ENCODE assay signal across 17 cellular contexts in genomic region chr9:13690595-13690994, GRCh38.
DNase-seq lines count a peak whose midpoint lies in the region; ATAC-seq and TF ChIP-seq lines count a peak whose summit lies in the region.
"Had no signal": no experiment of that assay in that cellular context is flagged by ENCODE, and none has a peak within 500 bp of the region (broad histone marks: within the 10 kb centered on the region; RNA-seq: fewer than 3 reads in every experiment).

No MANE protein-coding gene starts in this region.

- H3K27me3 Mint-ChIP-seq in immature natural killer cell (ENCODE audit: low read depth in 3 of 3), result peaks cover 0 to 4% (median 1%) of the 10 kb centered on the region in 3 donors

- no peak overlapping the region for H3K27ac Mint-ChIP-seq in immature natural killer cell
- H3K27ac Mint-ChIP-seq: HFFc6 had no signal

- TF ChIP-seq POLR2A in gastrocnemius medialis (IDR thresholded peaks at IDR 0.05), result no peak
- TF ChIP-seq POLR2A in esophagus squamous epithelium (IDR thresholded peaks at IDR 0.05), result no peak

- TF ChIP-seq CTCF in RWPE2 (IDR thresholded peaks at IDR 0.05; ENCODE audit: poor library complexity, severe bottlenecking) (no peak), fibroblast of lung (conservative IDR thresholded peaks at IDR 0.05 in 1 of 2, IDR thresholded peaks at IDR 0.05 in 1 of 2; ENCODE audit: low read depth in 1 of 2, low read length in 2 of 2) (no peak), gastrocnemius medialis (IDR thresholded peaks at IDR 0.05 in 4 of 5, conservative IDR thresholded peaks at IDR 0.05 in 1 of 5) (no peak), esophagus squamous epithelium (IDR thresholded peaks at IDR 0.05) (no peak)

- ATAC-seq in RWPE2 (ENCODE audit: low read depth) (peak; percentile 51; the same call in 1 of the 3 replicates), gastrocnemius medialis (no peak), HG03521 (IDR thresholded peaks at IDR 0.05; ENCODE audit: unreplicated experiment) (no peak)
- ATAC-seq: Panc1, Right ventricle myocardium inferior had no signal

- no peak overlapping the region for H3K4me3 Mint-ChIP-seq in immature natural killer cell
- H3K4me3 Mint-ChIP-seq: HFFc6 had no signal

- H3K9me3 ChIP-seq in RWPE2 (ENCODE audit: severe bottlenecking) (no peaks in the 10 kb centered on the region), fibroblast of lung (ENCODE audit: control insufficient read depth, insufficient read depth, low read depth, low read length) (no peaks in the 10 kb centered on the region), gastrocnemius medialis (no peaks in the 10 kb centered on the region), esophagus squamous epithelium (no peaks in the 10 kb centered on the region)

- in situ Hi-C loops in gastrocnemius medialis (cut with MboI; ENCODE audit: low sequenced_read_pairs in 4 of 4), result loop anchor here in 1 of 4 donors (25.0 kb wide), 1 partner anchor 722 kb away; no protein-coding TSS in a partner anchor

- H3K79me2 ChIP-seq in fibroblast of lung (ENCODE audit: control insufficient read depth, insufficient read depth, low read length), result no peaks in the 10 kb centered on the region

- H2AFZ ChIP-seq in fibroblast of lung (ENCODE audit: low read length), result no peak overlapping the region

- H3K36me3 ChIP-seq in RWPE2 (ENCODE audit: low read depth), result no peaks in the 10 kb centered on the region
- H3K36me3 ChIP-seq in fibroblast of lung (ENCODE audit: control insufficient read depth, insufficient read depth, low read length), result no peaks in the 10 kb centered on the region
- no peaks in the 10 kb centered on the region for H3K36me3 ChIP-seq in gastrocnemius medialis
- H3K36me3 ChIP-seq in esophagus squamous epithelium, result no peaks in the 10 kb centered on the region

- no peaks in the 10 kb centered on the region for H3K36me3 Mint-ChIP-seq in immature natural killer cell

- 61 to 82% methylated on average over 1 of the region's 1 CpG for WGBS in esophagus squamous epithelium, 2 donors

- H3K9me3 Mint-ChIP-seq in immature natural killer cell, result peaks cover 8 to 42% (median 22%) of the 10 kb centered on the region in 6 donors
- H3K9me3 Mint-ChIP-seq: HFFc6 had no signal

- H3K27me3 ChIP-seq in RWPE2 (ENCODE audit: insufficient read depth, poor library complexity, severe bottlenecking) (no peaks in the 10 kb centered on the region), fibroblast of lung (ENCODE audit: control insufficient read depth, insufficient read depth, low read length) (no peaks in the 10 kb centered on the region), gastrocnemius medialis (no peaks in the 10 kb centered on the region), esophagus squamous epithelium (no peaks in the 10 kb centered on the region)

- intact Hi-C loops in gastrocnemius medialis (cut with DNase I; ENCODE audit: low total_unique reads) (no loop called here), esophagus squamous epithelium (cut with DNase I) (no loop called here)

- no peaks in the 10 kb centered on the region for H4K20me1 ChIP-seq in fibroblast of lung (ENCODE audit: control insufficient read depth, extremely low read depth, insufficient read depth, low read length)

- H3K4me1 ChIP-seq in RWPE2 (ENCODE audit: insufficient read depth, poor library complexity, severe bottlenecking), result peaks cover 7% of the 10 kb centered on the region
- peaks cover 4% of the 10 kb centered on the region for H3K4me1 ChIP-seq in fibroblast of lung (ENCODE audit: control insufficient read depth, extremely low read depth, insufficient read depth, low read length)
- peaks cover 16% of the 10 kb centered on the region in 2 donors for H3K4me1 ChIP-seq in gastrocnemius medialis
- H3K4me1 ChIP-seq in esophagus squamous epithelium, result peaks cover 0 to 6% (median 0%) of the 10 kb centered on the region in 3 donors

- H3K4me2 ChIP-seq in fibroblast of lung (ENCODE audit: extremely low read depth, insufficient read depth, low read length), result no peak overlapping the region

- H3K27ac ChIP-seq in RWPE2 (ENCODE audit: poor library complexity, severe bottlenecking) (no peak overlapping the region), fibroblast of lung (ENCODE audit: insufficient read depth, low read length) (no peak overlapping the region), gastrocnemius medialis (peak overlapping the region in 3 of 4 donors; percentile 77 to 82 (median 79)), esophagus squamous epithelium (no peak overlapping the region)
- H3K27ac ChIP-seq: C4-2B had no signal

- DNase-seq in M059J (ENCODE audit: low read depth), result peak; percentile 53
- DNase-seq in RWPE2 (ENCODE audit: low spot score), result no peak
- peak; percentile 24 to 36 for DNase-seq in fibroblast of lung (ENCODE audit: low read depth in 2 of 2)
- no peak for DNase-seq in gastrocnemius medialis
- no peak for DNase-seq in immature natural killer cell
- DNase-seq in LoVo (ENCODE audit: low spot score), result no peak
- no peak for DNase-seq in esophagus squamous epithelium (lab: John Stamatoyannopoulos, UW)
- DNase-seq: AML-193, H7, HFFc6, NCI-H1417 treated with DMSO at 0.1 percent for 48 hours, NCI-H187 treated with DMSO at 0.1 percent for 48 hours, NCI-H526 had no signal

- no peaks in the 10 kb centered on the region for H3K4me1 Mint-ChIP-seq in immature natural killer cell

- H3K4me3 ChIP-seq in RWPE2 (ENCODE audit: severe bottlenecking), result no peak overlapping the region
- no peak overlapping the region for H3K4me3 ChIP-seq in fibroblast of lung (replicated peaks in 1 of 4; ENCODE audit: control extremely low read depth in 1 of 4, insufficient read depth in 1 of 4, low read depth in 3 of 4, low read length in 4 of 4)
- no peak overlapping the region for H3K4me3 ChIP-seq in gastrocnemius medialis
- H3K4me3 ChIP-seq in esophagus squamous epithelium, result no peak overlapping the region

- H3K9ac ChIP-seq in fibroblast of lung (ENCODE audit: insufficient read depth, low read length), result no peak overlapping the region

Comparison
In these comparisons a context has a peak if more than half of its experiments do, and no peak if none do; other contexts are left out.
1. DNase-seq: peak in M059J (single experiment) and fibroblast of lung (2 of 2); none in RWPE2 (single experiment), gastrocnemius medialis (0 of 2), immature natural killer cell (0 of 3), LoVo (single experiment) and esophagus squamous epithelium (single experiment).
2. H3K27ac ChIP-seq: peak in gastrocnemius medialis (3 of 4); none in RWPE2 (single experiment), fibroblast of lung (single experiment) and esophagus squamous epithelium (0 of 4).